Comparison of ENCODE assay signal across 2 cellular contexts in genomic region chr7:1534330-1535099, GRCh38.
TF ChIP-seq lines count a peak whose summit lies in the region.

No MANE protein-coding gene starts in this region.

TF ChIP-seq in A549, 52 proteins besides CTCF, POLR2A, EP300 and RAD21:
- TF ChIP-seq MAFK (IDR thresholded peaks at IDR 0.05; ENCODE audit: partially characterized antibody) (no peak), SMC3 (IDR thresholded peaks at IDR 0.05) (no peak), HOXA7 (CRISPR knock-in tag; IDR thresholded peaks at IDR 0.05) (peak; percentile 23; the same call in 1 of the 2 replicates), EHF (CRISPR knock-in tag; IDR thresholded peaks at IDR 0.05) (peak; percentile 61; the same call in 1 of the 2 replicates), FOXS1 (CRISPR knock-in tag; IDR thresholded peaks at IDR 0.05) (no peak), NPAS2 (CRISPR knock-in tag; IDR thresholded peaks at IDR 0.05; ENCODE audit: borderline replicate concordance) (no peak), BHLHE40 (IDR thresholded peaks at IDR 0.05; ENCODE audit: low read depth, low read length) (no peak), ZC3H11A (IDR thresholded peaks at IDR 0.05) (no peak), MAX (IDR thresholded peaks at IDR 0.05) (no peak), FOSL2 (IDR thresholded peaks at IDR 0.05) (no peak), FOSL2 (CRISPR knock-in tag; IDR thresholded peaks at IDR 0.05) (no peak), HMGXB4 (CRISPR knock-in tag; IDR thresholded peaks at IDR 0.05; ENCODE audit: borderline replicate concordance) (no peak), HEYL (CRISPR knock-in tag; IDR thresholded peaks at IDR 0.05) (peak; percentile 70; the same call in 1 of the 2 replicates), REST (IDR thresholded peaks at IDR 0.05) (0 out of 2 replicates have a peak, but pooled peaks have one; percentile 22), KDM5A (IDR thresholded peaks at IDR 0.05) (no peak), CHD4 (IDR thresholded peaks at IDR 0.05; ENCODE audit: borderline replicate concordance) (no peak), RARB (CRISPR knock-in tag; IDR thresholded peaks at IDR 0.05) (0 out of 2 replicates have a peak, but pooled peaks have one; percentile 36), PBX3 (IDR thresholded peaks at IDR 0.05) (no peak), EHMT2 (IDR thresholded peaks at IDR 0.05; ENCODE audit: low read depth) (no peak), RFX5 (IDR thresholded peaks at IDR 0.05) (no peak), TFCP2L1 (CRISPR knock-in tag; IDR thresholded peaks at IDR 0.05) (0 out of 2 replicates have a peak, but pooled peaks have one; percentile 25), MYC (IDR thresholded peaks at IDR 0.05; ENCODE audit: borderline replicate concordance, low read length) (no peak), ATOH8 (CRISPR knock-in tag; IDR thresholded peaks at IDR 0.05; ENCODE audit: low read depth) (no peak)

TF ChIP-seq in endothelial cell of umbilical vein, 7 proteins besides CTCF, POLR2A, EP300 and RAD21:
- TF ChIP-seq JUN (IDR thresholded peaks at IDR 0.05; ENCODE audit: borderline replicate concordance, insufficient read depth, insufficient read length, low read depth) (no peak), MAX (IDR thresholded peaks at IDR 0.05; ENCODE audit: insufficient read depth, insufficient read length) (no peak), MYC (IDR thresholded peaks at IDR 0.05; ENCODE audit: low read depth, low read length) (no peak), FOS (IDR thresholded peaks at IDR 0.05; ENCODE audit: borderline replicate concordance, insufficient read depth, low read length) (no peak), GATA2 (IDR thresholded peaks at IDR 0.05; ENCODE audit: insufficient read depth, insufficient read length, low read depth, low read length) (no peak), EZH2 (IDR thresholded peaks at IDR 0.05; ENCODE audit: borderline replicate concordance, low read depth, low read length, severe bottlenecking) (no peak), POLR2AphosphoS5 (IDR thresholded peaks at IDR 0.05; ENCODE audit: insufficient read depth, low read depth, low read length) (no peak)
